In the genomic region with DNA sequence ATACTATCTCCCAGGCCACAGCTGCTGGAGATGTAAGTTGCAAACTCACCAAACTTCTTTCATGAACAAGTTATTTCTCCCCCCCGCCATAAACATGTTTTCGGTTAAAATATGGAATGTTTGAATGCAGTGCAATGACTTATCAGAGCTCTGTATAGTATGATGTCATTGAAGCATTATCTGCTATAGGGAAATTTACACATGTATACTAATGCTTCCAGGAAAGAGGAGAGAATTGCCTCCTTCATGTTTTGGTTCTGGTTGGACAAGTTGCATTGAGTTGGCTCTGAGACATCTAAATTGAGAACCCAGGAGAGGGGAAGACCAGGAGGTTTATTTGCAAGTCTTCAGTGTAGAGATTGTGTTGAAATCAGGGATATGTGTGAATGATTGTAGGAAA, we compare ENCODE assay signal across 39 cellular contexts. TPM values are rescaled to one million over a fixed set of nuclear protein-coding genes. Genes with fewer than 3 reads are reported as not detected.
"Had no signal": no experiment of that assay in that cellular context is flagged by ENCODE, and none has a peak within 500 bp of the region (broad histone marks: within the 10 kb centered on the region; RNA-seq: fewer than 3 reads in every experiment).

No MANE protein-coding gene starts in this region.

- DNase-seq: Karpas-422, Kasumi-1, MG63, MM.1S, MV-4-11, NCI-H1092, NCI-H1092 treated with DMSO at 0.1 percent for 48 hours, NCI-H1105, NCI-H1105 treated with DMSO at 0.1 percent for 48 hours, NCI-H1417, NCI-H1417 treated with DMSO at 0.1 percent for 48 hours, NCI-H1436, NCI-H1436 treated with DMSO at 0.1 percent for 48 hours, NCI-H146, NCI-H1694, NCI-H1694 treated with DMSO at 0.1 percent for 48 hours, NCI-H187, NCI-H187 treated with DMSO at 0.1 percent for 48 hours, NCI-H1930, NCI-H2029, NCI-H2029 treated with DMSO at 0.1 percent for 48 hours, NCI-H2081, NCI-H2081 treated with DMSO at 0.1 percent for 48 hours, NCI-H2107, NCI-H2171, NCI-H2171 treated with DMSO at 0.1 percent for 48 hours, NCI-H2227 treated with DMSO at 0.1 percent for 48 hours, NCI-H226, NCI-H345, NCI-H446, NCI-H446 treated with DMSO at 0.1 percent for 48 hours, NCI-H510A treated with DMSO at 0.1 percent for 48 hours, NCI-H524, NCI-H524 treated with DMSO at 0.1 percent for 48 hours, NCI-H526 had no signal

- H3K9me3 ChIP-seq: MG63 had no signal

- H3K27me3 ChIP-seq: MG63 had no signal

- H3K4me3 ChIP-seq: MG63 had no signal

RNA-seq across cellular contexts. Expression of a gene that starts 27.0 kb away (rescaled TPM):
- total RNA-seq: LHCN-M2, M059J, MCF 10A, NCI-H460 had no signal
